In the genomic region with DNA sequence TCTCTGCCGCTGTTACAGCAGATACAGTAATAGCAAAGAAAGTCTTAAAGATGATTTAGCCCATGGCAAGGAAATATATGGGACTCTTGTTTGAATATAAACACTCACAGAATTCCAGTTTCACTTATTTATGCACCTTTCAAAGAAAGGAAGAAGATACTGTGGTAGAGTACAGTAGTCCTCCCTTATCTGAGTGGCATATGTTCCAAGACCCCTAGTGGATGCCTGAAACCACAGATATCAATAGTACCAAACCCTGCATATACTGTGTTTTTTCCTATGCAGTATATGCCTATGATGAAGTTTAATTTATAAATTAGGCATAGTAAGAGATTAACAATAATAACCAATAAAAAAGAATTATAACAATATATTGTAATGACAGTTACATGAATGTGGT, we compare ENCODE assay signal across 1 cellular context.
TF ChIP-seq lines count a peak whose summit lies in the region.

No MANE protein-coding gene starts in this region.

TF ChIP-seq in GM12878, 131 proteins besides CTCF, POLR2A, EP300 and RAD21:
- TF ChIP-seq RELA (IDR thresholded peaks at IDR 0.05; ENCODE audit: borderline replicate concordance, partially characterized antibody) (no peak), RAD51 (IDR thresholded peaks at IDR 0.05) (no peak), ZNF217 (IDR thresholded peaks at IDR 0.05) (no peak), NFYA (IDR thresholded peaks at IDR 0.05; ENCODE audit: borderline replicate concordance, low read depth, low read length) (no peak), MYC (IDR thresholded peaks at IDR 0.05; ENCODE audit: insufficient read depth, insufficient read length, insufficient replicate concordance, low read length, severe bottlenecking) (no peak), GABPA (IDR thresholded peaks at IDR 0.05; ENCODE audit: low read depth) (no peak), RFX5 (IDR thresholded peaks at IDR 0.05; ENCODE audit: low read depth, low read length) (no peak), TAF1 (IDR thresholded peaks at IDR 0.05; ENCODE audit: borderline replicate concordance, low read depth, low read length) (no peak), PML (IDR thresholded peaks at IDR 0.05; ENCODE audit: low read length) (no peak), EED (IDR thresholded peaks at IDR 0.05; ENCODE audit: low read depth) (no peak)
- TF ChIP-seq, protein P1, sequence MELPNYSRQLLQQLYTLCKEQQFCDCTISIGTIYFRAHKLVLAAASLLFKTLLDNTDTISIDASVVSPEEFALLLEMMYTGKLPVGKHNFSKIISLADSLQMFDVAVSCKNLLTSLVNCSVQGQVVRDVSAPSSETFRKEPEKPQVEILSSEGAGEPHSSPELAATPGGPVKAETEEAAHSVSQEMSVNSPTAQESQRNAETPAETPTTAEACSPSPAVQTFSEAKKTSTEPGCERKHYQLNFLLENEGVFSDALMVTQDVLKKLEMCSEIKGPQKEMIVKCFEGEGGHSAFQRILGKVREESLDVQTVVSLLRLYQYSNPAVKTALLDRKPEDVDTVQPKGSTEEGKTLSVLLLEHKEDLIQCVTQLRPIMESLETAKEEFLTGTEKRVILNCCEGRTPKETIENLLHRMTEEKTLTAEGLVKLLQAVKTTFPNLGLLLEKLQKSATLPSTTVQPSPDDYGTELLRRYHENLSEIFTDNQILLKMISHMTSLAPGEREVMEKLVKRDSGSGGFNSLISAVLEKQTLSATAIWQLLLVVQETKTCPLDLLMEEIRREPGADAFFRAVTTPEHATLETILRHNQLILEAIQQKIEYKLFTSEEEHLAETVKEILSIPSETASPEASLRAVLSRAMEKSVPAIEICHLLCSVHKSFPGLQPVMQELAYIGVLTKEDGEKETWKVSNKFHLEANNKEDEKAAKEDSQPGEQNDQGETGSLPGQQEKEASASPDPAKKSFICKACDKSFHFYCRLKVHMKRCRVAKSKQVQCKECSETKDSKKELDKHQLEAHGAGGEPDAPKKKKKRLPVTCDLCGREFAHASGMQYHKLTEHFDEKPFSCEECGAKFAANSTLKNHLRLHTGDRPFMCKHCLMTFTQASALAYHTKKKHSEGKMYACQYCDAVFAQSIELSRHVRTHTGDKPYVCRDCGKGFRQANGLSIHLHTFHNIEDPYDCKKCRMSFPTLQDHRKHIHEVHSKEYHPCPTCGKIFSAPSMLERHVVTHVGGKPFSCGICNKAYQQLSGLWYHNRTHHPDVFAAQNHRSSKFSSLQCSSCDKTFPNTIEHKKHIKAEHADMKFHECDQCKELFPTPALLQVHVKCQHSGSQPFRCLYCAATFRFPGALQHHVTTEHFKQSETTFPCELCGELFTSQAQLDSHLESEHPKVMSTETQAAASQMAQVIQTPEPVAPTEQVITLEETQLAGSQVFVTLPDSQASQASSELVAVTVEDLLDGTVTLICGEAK (IDR thresholded peaks at IDR 0.05; ENCODE audit: borderline replicate concordance), result no peak
- TF ChIP-seq, protein P2, sequence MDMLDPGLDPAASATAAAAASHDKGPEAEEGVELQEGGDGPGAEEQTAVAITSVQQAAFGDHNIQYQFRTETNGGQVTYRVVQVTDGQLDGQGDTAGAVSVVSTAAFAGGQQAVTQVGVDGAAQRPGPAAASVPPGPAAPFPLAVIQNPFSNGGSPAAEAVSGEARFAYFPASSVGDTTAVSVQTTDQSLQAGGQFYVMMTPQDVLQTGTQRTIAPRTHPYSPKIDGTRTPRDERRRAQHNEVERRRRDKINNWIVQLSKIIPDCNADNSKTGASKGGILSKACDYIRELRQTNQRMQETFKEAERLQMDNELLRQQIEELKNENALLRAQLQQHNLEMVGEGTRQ (IDR thresholded peaks at IDR 0.05; ENCODE audit: borderline replicate concordance, low read depth, low read length), result no peak
- TF ChIP-seq, protein P3, sequence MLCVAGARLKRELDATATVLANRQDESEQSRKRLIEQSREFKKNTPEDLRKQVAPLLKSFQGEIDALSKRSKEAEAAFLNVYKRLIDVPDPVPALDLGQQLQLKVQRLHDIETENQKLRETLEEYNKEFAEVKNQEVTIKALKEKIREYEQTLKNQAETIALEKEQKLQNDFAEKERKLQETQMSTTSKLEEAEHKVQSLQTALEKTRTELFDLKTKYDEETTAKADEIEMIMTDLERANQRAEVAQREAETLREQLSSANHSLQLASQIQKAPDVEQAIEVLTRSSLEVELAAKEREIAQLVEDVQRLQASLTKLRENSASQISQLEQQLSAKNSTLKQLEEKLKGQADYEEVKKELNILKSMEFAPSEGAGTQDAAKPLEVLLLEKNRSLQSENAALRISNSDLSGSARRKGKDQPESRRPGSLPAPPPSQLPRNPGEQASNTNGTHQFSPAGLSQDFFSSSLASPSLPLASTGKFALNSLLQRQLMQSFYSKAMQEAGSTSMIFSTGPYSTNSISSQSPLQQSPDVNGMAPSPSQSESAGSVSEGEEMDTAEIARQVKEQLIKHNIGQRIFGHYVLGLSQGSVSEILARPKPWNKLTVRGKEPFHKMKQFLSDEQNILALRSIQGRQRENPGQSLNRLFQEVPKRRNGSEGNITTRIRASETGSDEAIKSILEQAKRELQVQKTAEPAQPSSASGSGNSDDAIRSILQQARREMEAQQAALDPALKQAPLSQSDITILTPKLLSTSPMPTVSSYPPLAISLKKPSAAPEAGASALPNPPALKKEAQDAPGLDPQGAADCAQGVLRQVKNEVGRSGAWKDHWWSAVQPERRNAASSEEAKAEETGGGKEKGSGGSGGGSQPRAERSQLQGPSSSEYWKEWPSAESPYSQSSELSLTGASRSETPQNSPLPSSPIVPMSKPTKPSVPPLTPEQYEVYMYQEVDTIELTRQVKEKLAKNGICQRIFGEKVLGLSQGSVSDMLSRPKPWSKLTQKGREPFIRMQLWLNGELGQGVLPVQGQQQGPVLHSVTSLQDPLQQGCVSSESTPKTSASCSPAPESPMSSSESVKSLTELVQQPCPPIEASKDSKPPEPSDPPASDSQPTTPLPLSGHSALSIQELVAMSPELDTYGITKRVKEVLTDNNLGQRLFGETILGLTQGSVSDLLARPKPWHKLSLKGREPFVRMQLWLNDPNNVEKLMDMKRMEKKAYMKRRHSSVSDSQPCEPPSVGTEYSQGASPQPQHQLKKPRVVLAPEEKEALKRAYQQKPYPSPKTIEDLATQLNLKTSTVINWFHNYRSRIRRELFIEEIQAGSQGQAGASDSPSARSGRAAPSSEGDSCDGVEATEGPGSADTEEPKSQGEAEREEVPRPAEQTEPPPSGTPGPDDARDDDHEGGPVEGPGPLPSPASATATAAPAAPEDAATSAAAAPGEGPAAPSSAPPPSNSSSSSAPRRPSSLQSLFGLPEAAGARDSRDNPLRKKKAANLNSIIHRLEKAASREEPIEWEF (IDR thresholded peaks at IDR 0.05; ENCODE audit: insufficient replicate concordance, low read depth, low read length), result no peak
- TF ChIP-seq, protein P4, sequence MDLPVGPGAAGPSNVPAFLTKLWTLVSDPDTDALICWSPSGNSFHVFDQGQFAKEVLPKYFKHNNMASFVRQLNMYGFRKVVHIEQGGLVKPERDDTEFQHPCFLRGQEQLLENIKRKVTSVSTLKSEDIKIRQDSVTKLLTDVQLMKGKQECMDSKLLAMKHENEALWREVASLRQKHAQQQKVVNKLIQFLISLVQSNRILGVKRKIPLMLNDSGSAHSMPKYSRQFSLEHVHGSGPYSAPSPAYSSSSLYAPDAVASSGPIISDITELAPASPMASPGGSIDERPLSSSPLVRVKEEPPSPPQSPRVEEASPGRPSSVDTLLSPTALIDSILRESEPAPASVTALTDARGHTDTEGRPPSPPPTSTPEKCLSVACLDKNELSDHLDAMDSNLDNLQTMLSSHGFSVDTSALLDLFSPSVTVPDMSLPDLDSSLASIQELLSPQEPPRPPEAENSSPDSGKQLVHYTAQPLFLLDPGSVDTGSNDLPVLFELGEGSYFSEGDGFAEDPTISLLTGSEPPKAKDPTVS (IDR thresholded peaks at IDR 0.05; ENCODE audit: low read depth, low read length), result no peak
- TF ChIP-seq, protein P5, sequence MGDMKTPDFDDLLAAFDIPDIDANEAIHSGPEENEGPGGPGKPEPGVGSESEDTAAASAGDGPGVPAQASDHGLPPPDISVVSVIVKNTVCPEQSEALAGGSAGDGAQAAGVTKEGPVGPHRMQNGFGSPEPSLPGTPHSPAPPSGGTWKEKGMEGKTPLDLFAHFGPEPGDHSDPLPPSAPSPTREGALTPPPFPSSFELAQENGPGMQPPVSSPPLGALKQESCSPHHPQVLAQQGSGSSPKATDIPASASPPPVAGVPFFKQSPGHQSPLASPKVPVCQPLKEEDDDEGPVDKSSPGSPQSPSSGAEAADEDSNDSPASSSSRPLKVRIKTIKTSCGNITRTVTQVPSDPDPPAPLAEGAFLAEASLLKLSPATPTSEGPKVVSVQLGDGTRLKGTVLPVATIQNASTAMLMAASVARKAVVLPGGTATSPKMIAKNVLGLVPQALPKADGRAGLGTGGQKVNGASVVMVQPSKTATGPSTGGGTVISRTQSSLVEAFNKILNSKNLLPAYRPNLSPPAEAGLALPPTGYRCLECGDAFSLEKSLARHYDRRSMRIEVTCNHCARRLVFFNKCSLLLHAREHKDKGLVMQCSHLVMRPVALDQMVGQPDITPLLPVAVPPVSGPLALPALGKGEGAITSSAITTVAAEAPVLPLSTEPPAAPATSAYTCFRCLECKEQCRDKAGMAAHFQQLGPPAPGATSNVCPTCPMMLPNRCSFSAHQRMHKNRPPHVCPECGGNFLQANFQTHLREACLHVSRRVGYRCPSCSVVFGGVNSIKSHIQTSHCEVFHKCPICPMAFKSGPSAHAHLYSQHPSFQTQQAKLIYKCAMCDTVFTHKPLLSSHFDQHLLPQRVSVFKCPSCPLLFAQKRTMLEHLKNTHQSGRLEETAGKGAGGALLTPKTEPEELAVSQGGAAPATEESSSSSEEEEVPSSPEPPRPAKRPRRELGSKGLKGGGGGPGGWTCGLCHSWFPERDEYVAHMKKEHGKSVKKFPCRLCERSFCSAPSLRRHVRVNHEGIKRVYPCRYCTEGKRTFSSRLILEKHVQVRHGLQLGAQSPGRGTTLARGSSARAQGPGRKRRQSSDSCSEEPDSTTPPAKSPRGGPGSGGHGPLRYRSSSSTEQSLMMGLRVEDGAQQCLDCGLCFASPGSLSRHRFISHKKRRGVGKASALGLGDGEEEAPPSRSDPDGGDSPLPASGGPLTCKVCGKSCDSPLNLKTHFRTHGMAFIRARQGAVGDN (IDR thresholded peaks at IDR 0.05), result no peak
